ENCODE assay signal across 8 cellular contexts in genomic region chrX:39855748-39856129, GRCh38.
DNase-seq lines count a peak whose midpoint lies in the region; ATAC-seq lines count a peak whose summit lies in the region.

No MANE protein-coding gene starts in this region.

- DNase-seq in AG08396 (ENCODE audit: low spot score) (peak; percentile 27), NT2/D1 (ENCODE audit: low read depth, low spot score) (no peak), activated T-cell treated with anti-CD3 and anti-CD28 coated beads for 4 hours (peak; percentile 72), iPS-NIHi11 (ENCODE audit: low spot score) (peak; percentile 48), NCI-H526 treated with DMSO at 0.1 percent for 48 hours (lab: John Stamatoyannopoulos, UW) (no peak)
- DNase-seq in stimulated activated CD8-positive, alpha-beta memory T cell treated with anti-CD3 and anti-CD28 coated beads, Interleukin-7, amount 100 ng/mL, for 1 hour (ENCODE audit: low read depth in 2 of 2) = peak; percentile 42 to 49

- H3K27me3 ChIP-seq in NT2/D1 (ENCODE audit: insufficient read depth, insufficient read length) = no peaks in the 10 kb centered on the region

- H3K36me3 ChIP-seq in NT2/D1 (ENCODE audit: insufficient read depth, insufficient read length, low read length) = no peaks in the 10 kb centered on the region

- ATAC-seq in GM19043 (IDR thresholded peaks at IDR 0.05; ENCODE audit: low read depth, unreplicated experiment) (peak; percentile 49), HG03432 (IDR thresholded peaks at IDR 0.05; ENCODE audit: unreplicated experiment) (peak; percentile 52)

- H3K9me3 ChIP-seq in NT2/D1 (ENCODE audit: insufficient read depth, low read length) = no peaks in the 10 kb centered on the region

- H3K4me3 ChIP-seq in NT2/D1 (ENCODE audit: insufficient read length, low read depth) = no peak overlapping the region

- peaks cover 15% of the 10 kb centered on the region for H3K4me1 ChIP-seq in NT2/D1 (ENCODE audit: insufficient read depth, insufficient read length)

- peak overlapping the region; percentile 63 for H3K9ac ChIP-seq in NT2/D1 (ENCODE audit: insufficient read length, low read depth)

Comparison
In these comparisons a context has a peak if more than half of its experiments do, and no peak if none do; other contexts are left out.
1. DNase-seq: peak in AG08396 (single experiment), activated T-cell treated with anti-CD3 and anti-CD28 coated beads for 4 hours (single experiment), iPS-NIHi11 (single experiment) and stimulated activated CD8-positive, alpha-beta memory T cell treated with anti-CD3 and anti-CD28 coated beads, Interleukin-7, amount 100 ng/mL, for 1 hour (2 of 2); none in NT2/D1 (single experiment) and NCI-H526 treated with DMSO at 0.1 percent for 48 hours (single experiment).